Comparison of ENCODE assay signal across 16 cellular contexts in the genomic region with DNA sequence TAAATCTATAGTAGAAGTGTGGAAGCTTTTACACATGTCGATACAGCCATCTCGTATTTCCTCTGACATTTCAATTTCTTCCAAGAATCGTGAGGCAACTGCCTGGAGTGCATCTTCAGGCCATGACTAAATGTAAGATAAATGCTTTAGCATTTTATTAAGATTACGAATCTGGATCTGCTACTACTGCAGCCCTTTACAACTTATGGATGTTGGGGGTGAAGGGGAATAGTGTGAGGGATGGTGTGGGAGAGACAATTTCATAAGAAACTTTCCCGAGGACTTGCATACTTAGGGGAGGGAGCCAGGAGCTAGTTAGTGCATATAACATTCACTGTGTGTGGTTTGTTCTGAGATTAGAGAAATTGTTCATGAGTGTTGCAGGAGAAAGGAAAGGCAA.
DNase-seq lines count a peak whose midpoint lies in the region; ATAC-seq, FAIRE-seq and TF ChIP-seq lines count a peak whose summit lies in the region.
"Had no signal": no experiment of that assay in that cellular context is flagged by ENCODE, and none has a peak within 500 bp of the region (broad histone marks: within the 10 kb centered on the region; RNA-seq: fewer than 3 reads in every experiment).

No MANE protein-coding gene starts in this region.

- no peaks in the 10 kb centered on the region for H3K79me2 ChIP-seq in HepG2 (ENCODE audit: insufficient read depth, low read length)

- no peak for TF ChIP-seq RAD21 in HepG2 (CRISPR knock-in tag; IDR thresholded peaks at IDR 0.05)

- TF ChIP-seq EP300 in HepG2 (IDR thresholded peaks at IDR 0.05; ENCODE audit: low read depth in 2 of 2, low read length in 2 of 2) (no peak), HepG2 (CRISPR knock-in tag; IDR thresholded peaks at IDR 0.05; ENCODE audit: borderline replicate concordance) (no peak)

- H3K4me3 ChIP-seq in HepG2 (replicated peaks in 1 of 3; ENCODE audit: insufficient read depth in 1 of 3, low read depth in 2 of 3, low read length in 3 of 3) (no peak overlapping the region), right lobe of liver (no peak overlapping the region), esophagus squamous epithelium (no peak overlapping the region), spleen (no peak overlapping the region)

- no peak for FAIRE-seq in HepG2 (lab: Jason Lieb, UNC)
- FAIRE-seq: H54 had no signal

- TF ChIP-seq POLR2A in HepG2 (IDR thresholded peaks at IDR 0.05; ENCODE audit: insufficient read depth in 1 of 2, low read depth in 2 of 2, low read length in 2 of 2) (no peak), right lobe of liver (IDR thresholded peaks at IDR 0.05) (no peak), esophagus squamous epithelium (IDR thresholded peaks at IDR 0.05) (no peak), spleen (IDR thresholded peaks at IDR 0.05) (no peak)

- H3K9ac ChIP-seq in HepG2 (ENCODE audit: insufficient read depth, low read depth, low read length): no peak overlapping the region

- in situ Hi-C loops in HepG2 (cut with HindIII; ENCODE audit: extremely low pct_ligation_motif_present, low pct_unique_long_range_greater_than_20kb): no loop called here

- H3K4me2 ChIP-seq in HepG2 (ENCODE audit: low read depth, low read length): no peak overlapping the region

- no peaks in the 10 kb centered on the region for H3K36me3 ChIP-seq in HepG2 (replicated peaks in 1 of 2; ENCODE audit: control insufficient read depth in 1 of 2, insufficient read depth in 2 of 2, low read length in 2 of 2)
- H3K36me3 ChIP-seq in right lobe of liver: no peaks in the 10 kb centered on the region
- no peaks in the 10 kb centered on the region for H3K36me3 ChIP-seq in esophagus squamous epithelium
- H3K36me3 ChIP-seq in spleen: no peaks in the 10 kb centered on the region

- no peak for ATAC-seq in HepG2
- no peak for ATAC-seq in right lobe of liver

- no peaks in the 10 kb centered on the region for H3K27me3 ChIP-seq in HepG2 (ENCODE audit: control insufficient read depth in 1 of 2, insufficient read depth in 2 of 2, low read length in 2 of 2)
- H3K27me3 ChIP-seq in right lobe of liver: no peaks in the 10 kb centered on the region
- H3K27me3 ChIP-seq in esophagus squamous epithelium: no peaks in the 10 kb centered on the region
- H3K27me3 ChIP-seq in spleen (replicated peaks in 1 of 7): no peaks in the 10 kb centered on the region

- H3K4me1 ChIP-seq in HepG2 (ENCODE audit: insufficient read depth, low read length) (no peaks in the 10 kb centered on the region), right lobe of liver (no peaks in the 10 kb centered on the region), esophagus squamous epithelium (no peaks in the 10 kb centered on the region), spleen (peaks cover 0 to 7% (median 0%) of the 10 kb centered on the region in 6 donors)

- intact Hi-C loops in HepG2 (cut with micrococcal nuclease; ENCODE audit: unreplicated experiment): no loop called here
- intact Hi-C loops in right lobe of liver (cut with DNase I): no loop called here
- intact Hi-C loops in esophagus squamous epithelium (cut with DNase I): no loop called here
- intact Hi-C loops in spleen (cut with DNase I; ENCODE audit: low total_unique reads): no loop called here

- H2AFZ ChIP-seq in HepG2 (ENCODE audit: low read length): no peak overlapping the region

- no peaks in the 10 kb centered on the region for H4K20me1 ChIP-seq in HepG2 (ENCODE audit: insufficient read depth, low read length)

- DNase-seq in HepG2 (ENCODE audit: low spot score) (no peak), right lobe of liver (no peak), M059J (ENCODE audit: low read depth) (peak; percentile 6), fibroblast of gingiva (ENCODE audit: low read depth) (peak; percentile 61), middle frontal gyrus (ENCODE audit: extremely low spot score, low spot score) (no peak), esophagus squamous epithelium (lab: John Stamatoyannopoulos, UW) (no peak), NCI-H2029 treated with DMSO at 0.1 percent for 48 hours (lab: John Stamatoyannopoulos, UW) (no peak), spleen (no peak)
- DNase-seq: 8988T, AML-193, COR-L47, NCI-H1048, NCI-H1436 treated with DMSO at 0.1 percent for 48 hours, NCI-H2081 treated with DMSO at 0.1 percent for 48 hours, NCI-H510A treated with DMSO at 0.1 percent for 48 hours had no signal

- TF ChIP-seq CTCF in HepG2 (CRISPR knock-in tag; IDR thresholded peaks at IDR 0.05): no peak
- TF ChIP-seq CTCF in right lobe of liver (IDR thresholded peaks at IDR 0.05): no peak
- no peak for TF ChIP-seq CTCF in esophagus squamous epithelium (IDR thresholded peaks at IDR 0.05)
- TF ChIP-seq CTCF in spleen (IDR thresholded peaks at IDR 0.05 in 8 of 11, conservative IDR thresholded peaks at IDR 0.05 in 3 of 11): no peak

- WGBS in HepG2 (ENCODE audit: low lambda C conversion rate): 2% methylated on average over 5 of the region's 5 CpGs
- 59% methylated on average over 5 of the region's 5 CpGs for WGBS in right lobe of liver (ENCODE audit: insufficient coverage, low coverage, low lambda C conversion rate, missing lambda C conversion rate)
- WGBS in esophagus squamous epithelium, 2 donors: 77% methylated on average over 5 of the region's 5 CpGs
- WGBS in spleen, 5 donors: 76 to 89% (median 83%) methylated on average over 5 of the region's 5 CpGs

- POLR2A ChIA-PET in HepG2 (lab: Yijun Ruan, JAX): no interaction called here

- H3K27ac ChIP-seq in HepG2 (ENCODE audit: extremely low read length, insufficient read depth, low read length): no peak overlapping the region
- H3K27ac ChIP-seq in right lobe of liver: no peak overlapping the region
- H3K27ac ChIP-seq in esophagus squamous epithelium: no peak overlapping the region
- H3K27ac ChIP-seq in spleen: no peak overlapping the region

- H3K9me3 ChIP-seq in HepG2 (ENCODE audit: low read length) (no peaks in the 10 kb centered on the region), right lobe of liver (no peaks in the 10 kb centered on the region), esophagus squamous epithelium (no peaks in the 10 kb centered on the region), spleen (no peaks in the 10 kb centered on the region)

- CTCF ChIA-PET in HepG2 (lab: Yijun Ruan, JAX; ENCODE audit: low intra/inter-chr PET ratio, low total read pairs): no interaction called here

- BruUV-seq in HepG2 (replicated peaks; lab: Mats Ljungman, UMichigan): no TSS peak

TF ChIP-seq in HepG2, 621 proteins besides CTCF, POLR2A, EP300 and RAD21:
- TF ChIP-seq HNRNPK (IDR thresholded peaks at IDR 0.05; ENCODE audit: low read depth, low read length, poor library complexity, severe bottlenecking): peak; percentile 14
- TF ChIP-seq NBN (conservative IDR thresholded peaks at IDR 0.05): no peak

Comparison
In these comparisons a context has a peak if more than half of its experiments do, and no peak if none do; other contexts are left out.
1. DNase-seq: peak in M059J (single experiment) and fibroblast of gingiva (single experiment); none in HepG2 (single experiment), right lobe of liver (0 of 3), middle frontal gyrus (single experiment), esophagus squamous epithelium (single experiment), NCI-H2029 treated with DMSO at 0.1 percent for 48 hours (single experiment) and spleen (single experiment).